2 cellular contexts compared by ENCODE assay signal in the genomic region with DNA sequence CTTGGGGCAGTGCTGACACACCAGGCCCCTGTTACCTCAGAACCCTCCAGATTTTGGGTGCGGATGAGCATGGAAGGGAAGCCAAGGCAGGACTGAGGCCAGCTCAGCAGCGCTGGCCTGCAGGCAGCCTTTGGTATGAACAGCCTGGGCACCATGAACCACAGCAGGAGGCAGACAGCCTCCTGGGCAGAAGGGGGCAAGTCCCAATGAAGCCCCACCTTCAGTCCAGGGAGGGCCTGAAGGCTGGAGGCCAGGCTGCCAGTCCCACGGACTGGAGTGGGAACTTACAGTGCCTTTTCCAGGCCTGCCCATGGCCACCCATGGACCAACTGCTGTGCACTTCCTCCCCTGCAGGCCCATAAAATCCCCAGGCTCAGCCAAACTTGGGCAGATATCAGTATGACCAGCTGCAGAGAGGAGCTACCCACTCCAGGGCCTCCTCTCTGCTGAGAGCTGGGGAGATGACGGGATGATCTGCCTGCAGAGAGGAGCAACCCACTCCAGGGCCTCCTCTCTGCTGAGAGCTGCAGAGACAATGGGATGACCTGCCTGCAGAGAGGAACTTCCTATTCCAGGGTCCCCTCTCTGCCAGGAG.
A peak's percentile ranks its signal among the peaks of the same experiment; 100 is the strongest.
TF ChIP-seq lines count a peak whose summit lies in the region.

No MANE protein-coding gene starts in this region.

TF ChIP-seq in HepG2, 621 proteins besides CTCF, POLR2A, EP300 and RAD21:
- no peak for TF ChIP-seq IKZF1 (IDR thresholded peaks at IDR 0.05)
- TF ChIP-seq PHF20 (CRISPR knock-in tag; IDR thresholded peaks at IDR 0.05), result no peak
- no peak for TF ChIP-seq HCFC1 (IDR thresholded peaks at IDR 0.05; ENCODE audit: low read depth, low read length)
- TF ChIP-seq KLF12 (CRISPR knock-in tag; IDR thresholded peaks at IDR 0.05; ENCODE audit: borderline replicate concordance), result no peak
- TF ChIP-seq, protein P1, sequence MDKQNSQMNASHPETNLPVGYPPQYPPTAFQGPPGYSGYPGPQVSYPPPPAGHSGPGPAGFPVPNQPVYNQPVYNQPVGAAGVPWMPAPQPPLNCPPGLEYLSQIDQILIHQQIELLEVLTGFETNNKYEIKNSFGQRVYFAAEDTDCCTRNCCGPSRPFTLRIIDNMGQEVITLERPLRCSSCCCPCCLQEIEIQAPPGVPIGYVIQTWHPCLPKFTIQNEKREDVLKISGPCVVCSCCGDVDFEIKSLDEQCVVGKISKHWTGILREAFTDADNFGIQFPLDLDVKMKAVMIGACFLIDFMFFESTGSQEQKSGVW (CRISPR knock-in tag; IDR thresholded peaks at IDR 0.05; ENCODE audit: borderline replicate concordance), result no peak
- no peak for TF ChIP-seq AHR (CRISPR knock-in tag; IDR thresholded peaks at IDR 0.05)
- no peak for TF ChIP-seq SRY (CRISPR knock-in tag; IDR thresholded peaks at IDR 0.05)
- TF ChIP-seq TOPORS (CRISPR knock-in tag; IDR thresholded peaks at IDR 0.05), result no peak
- no peak for TF ChIP-seq ZBTB46 (CRISPR knock-in tag; IDR thresholded peaks at IDR 0.05; ENCODE audit: borderline replicate concordance)
- no peak for TF ChIP-seq ZNF276 (CRISPR knock-in tag; IDR thresholded peaks at IDR 0.05; ENCODE audit: low read depth)
- no peak for TF ChIP-seq ETV6 (CRISPR knock-in tag; conservative IDR thresholded peaks at IDR 0.05)
- no peak for TF ChIP-seq TAF1 (CRISPR knock-in tag; IDR thresholded peaks at IDR 0.05)

TF ChIP-seq in K562, 482 proteins besides CTCF, POLR2A, EP300 and RAD21:
- TF ChIP-seq ARNT (IDR thresholded peaks at IDR 0.05) (no peak), CBX3 (IDR thresholded peaks at IDR 0.05; ENCODE audit: borderline replicate concordance in 1 of 2, low read length in 2 of 2) (peak in 1 of 2 experiments; percentile 83; a peak in 1 of 3 replicates), CBX5 (IDR thresholded peaks at IDR 0.05; ENCODE audit: borderline replicate concordance, low read depth) (peak; percentile 91; the same call in 1 of the 2 replicates), TRIM28 (IDR thresholded peaks at IDR 0.05) (0 out of 2 replicates have a peak, but pooled peaks have one; percentile 46), ZNF518B (CRISPR knock-in tag; IDR thresholded peaks at IDR 0.05) (no peak), BCLAF1 (IDR thresholded peaks at IDR 0.05; ENCODE audit: borderline replicate concordance in 1 of 2, control insufficient read depth in 1 of 2, low read depth in 2 of 2, low read length in 1 of 2) (no peak), STAG1 (CRISPR knock-in tag; IDR thresholded peaks at IDR 0.05; ENCODE audit: borderline replicate concordance) (no peak), FOXA1 (IDR thresholded peaks at IDR 0.05; ENCODE audit: borderline replicate concordance) (no peak), ZNF263 (CRISPR knock-in tag; IDR thresholded peaks at IDR 0.05; ENCODE audit: borderline replicate concordance) (no peak)
- TF ChIP-seq, protein P2, sequence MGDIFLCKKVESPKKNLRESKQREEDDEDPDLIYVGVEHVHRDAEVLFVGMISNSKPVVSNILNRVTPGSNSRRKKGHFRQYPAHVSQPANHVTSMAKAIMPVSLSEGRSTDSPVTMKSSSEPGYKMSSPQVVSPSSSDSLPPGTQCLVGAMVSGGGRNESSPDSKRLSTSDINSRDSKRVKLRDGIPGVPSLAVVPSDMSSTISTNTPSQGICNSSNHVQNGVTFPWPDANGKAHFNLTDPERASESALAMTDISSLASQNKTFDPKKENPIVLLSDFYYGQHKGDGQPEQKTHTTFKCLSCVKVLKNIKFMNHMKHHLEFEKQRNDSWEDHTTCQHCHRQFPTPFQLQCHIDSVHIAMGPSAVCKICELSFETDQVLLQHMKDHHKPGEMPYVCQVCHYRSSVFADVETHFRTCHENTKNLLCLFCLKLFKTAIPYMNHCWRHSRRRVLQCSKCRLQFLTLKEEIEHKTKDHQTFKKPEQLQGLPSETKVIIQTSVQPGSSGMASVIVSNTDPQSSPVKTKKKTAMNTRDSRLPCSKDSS (IDR thresholded peaks at IDR 0.05; ENCODE audit: low read depth, partially characterized antibody), result peak; percentile 80
- TF ChIP-seq, protein P3, sequence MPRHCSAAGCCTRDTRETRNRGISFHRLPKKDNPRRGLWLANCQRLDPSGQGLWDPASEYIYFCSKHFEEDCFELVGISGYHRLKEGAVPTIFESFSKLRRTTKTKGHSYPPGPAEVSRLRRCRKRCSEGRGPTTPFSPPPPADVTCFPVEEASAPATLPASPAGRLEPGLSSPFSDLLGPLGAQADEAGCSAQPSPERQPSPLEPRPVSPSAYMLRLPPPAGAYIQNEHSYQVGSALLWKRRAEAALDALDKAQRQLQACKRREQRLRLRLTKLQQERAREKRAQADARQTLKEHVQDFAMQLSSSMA (CRISPR knock-in tag; IDR thresholded peaks at IDR 0.05), result no peak
- TF ChIP-seq, protein P4, sequence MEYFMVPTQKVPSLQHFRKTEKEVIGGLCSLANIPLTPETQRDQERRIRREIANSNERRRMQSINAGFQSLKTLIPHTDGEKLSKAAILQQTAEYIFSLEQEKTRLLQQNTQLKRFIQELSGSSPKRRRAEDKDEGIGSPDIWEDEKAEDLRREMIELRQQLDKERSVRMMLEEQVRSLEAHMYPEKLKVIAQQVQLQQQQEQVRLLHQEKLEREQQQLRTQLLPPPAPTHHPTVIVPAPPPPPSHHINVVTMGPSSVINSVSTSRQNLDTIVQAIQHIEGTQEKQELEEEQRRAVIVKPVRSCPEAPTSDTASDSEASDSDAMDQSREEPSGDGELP (CRISPR knock-in tag; IDR thresholded peaks at IDR 0.05; ENCODE audit: borderline replicate concordance), result peak; percentile 30; the same call in 1 of the 2 replicates
